Comparison of ENCODE assay signal across 20 cellular contexts in the genomic region with DNA sequence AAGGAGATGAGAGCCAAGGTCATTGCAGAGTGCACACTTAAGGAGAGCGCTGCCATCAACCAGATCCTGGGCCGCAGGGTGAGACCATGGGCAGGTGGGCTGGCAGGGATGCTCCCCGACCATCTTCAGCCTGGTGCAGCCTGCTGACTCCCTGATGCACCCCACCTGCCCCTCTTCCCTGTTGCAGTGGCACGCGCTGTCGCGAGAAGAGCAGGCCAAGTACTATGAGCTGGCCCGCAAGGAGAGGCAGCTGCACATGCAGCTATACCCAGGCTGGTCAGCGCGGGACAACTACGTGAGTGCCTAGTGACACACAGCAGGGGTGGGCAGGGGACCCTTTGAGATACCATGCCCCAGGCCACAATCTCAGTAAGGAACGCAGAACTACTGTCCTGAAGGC. TPM values are rescaled to one million over a fixed set of nuclear protein-coding genes. Genes with fewer than 3 reads are reported as not detected.
A peak's percentile ranks its signal among the peaks of the same experiment; 100 is the strongest.
DNase-seq lines count a peak whose midpoint lies in the region; ATAC-seq and TF ChIP-seq lines count a peak whose summit lies in the region.
"Had no signal": no experiment of that assay in that cellular context is flagged by ENCODE, and none has a peak within 500 bp of the region (broad histone marks: within the 10 kb centered on the region; RNA-seq: fewer than 3 reads in every experiment).

No MANE protein-coding gene starts in this region.

- TF ChIP-seq CTCF in adrenal gland (IDR thresholded peaks at IDR 0.05), result no peak

- H3K4me1 ChIP-seq in adrenal gland (replicated peaks in 1 of 2), result peaks cover 4 to 18% of the 10 kb centered on the region in 2 donors
- peaks cover 17 to 42% of the 10 kb centered on the region in 2 donors for H3K4me1 ChIP-seq in naive thymus-derived CD4-positive, alpha-beta T cell (ENCODE audit: control insufficient read depth in 2 of 2, insufficient read depth in 2 of 2, low read length in 2 of 2)

- POLR2A ChIA-PET in naive thymus-derived CD4-positive, alpha-beta T cell (lab: Charles Lee), result interaction anchor here (0.8 to 48.2 kb wide), 6 partner anchors 10 to 128 kb away, joined by 3 to 1333 read pairs (median 3); no protein-coding TSS in a partner anchor

- H3K36me3 ChIP-seq in adrenal gland (replicated peaks in 1 of 2), result peaks cover 0 to 47% of the 10 kb centered on the region in 2 donors
- H3K36me3 ChIP-seq in naive thymus-derived CD4-positive, alpha-beta T cell (ENCODE audit: control insufficient read depth in 2 of 3, insufficient read depth in 3 of 3, low read length in 3 of 3), result peaks cover 60 to 96% (median 74%) of the 10 kb centered on the region in 3 experiments

- H3K27ac Mint-ChIP-seq in stimulated activated naive CD8-positive, alpha-beta T cell treated with anti-CD3 and anti-CD28 coated beads, Interleukin-15, amount 100 ng/mL, for 72 hours, result peak overlapping the region; percentile 20 to 69
- peak overlapping the region in 7 of 9 donors; percentile 17 to 92 (median 75) for H3K27ac Mint-ChIP-seq in naive thymus-derived CD4-positive, alpha-beta T cell
- H3K27ac Mint-ChIP-seq: activated T-helper 17 cell treated with anti-CD3 and anti-CD28 coated beads, Interleukin-2, amount 50 U/mL, for 72 hours had no signal

- H3K27ac ChIP-seq in adrenal gland, result no peak overlapping the region
- H3K27ac ChIP-seq in naive thymus-derived CD4-positive, alpha-beta T cell (ENCODE audit: low read depth, low read length), result peak overlapping the region; percentile 97
- H3K27ac ChIP-seq: KMS-11, psoas muscle had no signal

- intact Hi-C loops in adrenal gland (cut with DNase I), result loop anchor here (2.0 to 5.0 kb wide), 3 partner anchors 41 to 104 kb away; no protein-coding TSS in a partner anchor
- intact Hi-C loops in naive thymus-derived CD4-positive, alpha-beta T cell (cut with micrococcal nuclease), result no loop called here

- H3K9me3 Mint-ChIP-seq in stimulated activated naive CD8-positive, alpha-beta T cell treated with anti-CD3 and anti-CD28 coated beads, Interleukin-15, amount 100 ng/mL, for 72 hours, result no peaks in the 10 kb centered on the region
- H3K9me3 Mint-ChIP-seq in naive thymus-derived CD4-positive, alpha-beta T cell, result peaks cover 0 to 2% (median 0%) of the 10 kb centered on the region in 11 donors
- H3K9me3 Mint-ChIP-seq: activated T-helper 17 cell treated with anti-CD3 and anti-CD28 coated beads, Interleukin-2, amount 50 U/mL, for 72 hours; brain had no signal

- H3K36me3 Mint-ChIP-seq in naive thymus-derived CD4-positive, alpha-beta T cell, result peaks cover 10 to 61% (median 36%) of the 10 kb centered on the region in 5 donors

- H3K9me3 ChIP-seq in adrenal gland (replicated peaks in 1 of 3), result no peaks in the 10 kb centered on the region
- H3K9me3 ChIP-seq in naive thymus-derived CD4-positive, alpha-beta T cell (ENCODE audit: control insufficient read depth in 2 of 3, low read length in 3 of 3), result no peaks in the 10 kb centered on the region
- H3K9me3 ChIP-seq: psoas muscle had no signal

- CTCF ChIA-PET in naive thymus-derived CD4-positive, alpha-beta T cell (lab: Charles Lee), result interaction anchor here (0.8 to 28.5 kb wide), 6 partner anchors 16 to 116 kb away, joined by 3 to 394 read pairs (median 4); a partner anchor contains a TSS

- DNase-seq in stimulated activated naive CD8-positive, alpha-beta T cell treated with anti-CD3 and anti-CD28 coated beads, Interleukin-15, amount 100 ng/mL, for 72 hours, result peak in 1 of 2 donors; percentile 5
- no peak for DNase-seq in stimulated activated naive CD8-positive, alpha-beta T cell treated with anti-CD3 and anti-CD28 coated beads, Interleukin-15, Interleukin-2, amounts not matched to agents 100 U/mL and 50 U/mL, for 24 hours
- DNase-seq in adrenal gland, result peak in 4 of 7 donors; percentile 7 to 47 (median 16)
- peak in 2 of 9 donors; percentile 6 to 10 for DNase-seq in naive thymus-derived CD4-positive, alpha-beta T cell
- no peak for DNase-seq in EL
- DNase-seq in NCI-H2171 treated with DMSO at 0.1 percent for 48 hours (lab: John Stamatoyannopoulos, UW), result no peak
- DNase-seq in MV-4-11 (lab: John Stamatoyannopoulos, UW), result no peak
- DNase-seq: activated CD4-positive, alpha-beta T cell treated with anti-CD3 and anti-CD28 coated beads for 4 hours; hypothalamus; left colon; NCI-H1105 treated with DMSO at 0.1 percent for 48 hours; NCI-H345; psoas muscle; SIG-M5; T-helper 9 cell had no signal

- no peak overlapping the region for H3K4me3 Mint-ChIP-seq in stimulated activated naive CD8-positive, alpha-beta T cell treated with anti-CD3 and anti-CD28 coated beads, Interleukin-15, amount 100 ng/mL, for 72 hours
- peak overlapping the region in 2 of 10 donors; percentile 7 to 54 for H3K4me3 Mint-ChIP-seq in naive thymus-derived CD4-positive, alpha-beta T cell
- H3K4me3 Mint-ChIP-seq: activated T-helper 17 cell treated with anti-CD3 and anti-CD28 coated beads, Interleukin-2, amount 50 U/mL, for 72 hours; B cell; brain had no signal

- no peak overlapping the region for H3K4me3 ChIP-seq in adrenal gland
- H3K4me3 ChIP-seq in naive thymus-derived CD4-positive, alpha-beta T cell (ENCODE audit: low read length), result no peak overlapping the region
- H3K4me3 ChIP-seq: psoas muscle had no signal

- 92 to 98% (median 96%) methylated on average over 7 to 12 of the region's 12 CpGs; no CpG with 5 or more reads in 1 of the 4 donors for WGBS in adrenal gland, 4 donors

- no peak for ATAC-seq in stimulated activated naive CD8-positive, alpha-beta T cell treated with anti-CD3 and anti-CD28 coated beads, Interleukin-15, amount 100 ng/mL, for 72 hours
- ATAC-seq in stimulated activated naive CD8-positive, alpha-beta T cell treated with anti-CD3 and anti-CD28 coated beads, Interleukin-15, Interleukin-2, amounts not matched to agents 100 U/mL and 50 U/mL, for 24 hours, result no peak
- no peak for ATAC-seq in naive thymus-derived CD4-positive, alpha-beta T cell
- ATAC-seq in GM18907 (IDR thresholded peaks at IDR 0.05; ENCODE audit: unreplicated experiment), result no peak
- ATAC-seq: activated T-helper 17 cell treated with anti-CD3 and anti-CD28 coated beads, Interleukin-2, amount 50 U/mL, for 72 hours; left colon; psoas muscle had no signal

- no peaks in the 10 kb centered on the region for H3K27me3 ChIP-seq in adrenal gland
- H3K27me3 ChIP-seq in naive thymus-derived CD4-positive, alpha-beta T cell (ENCODE audit: control insufficient read depth in 2 of 2, insufficient read depth in 2 of 2, low read length in 2 of 2), result no peaks in the 10 kb centered on the region

- H3K4me1 Mint-ChIP-seq in stimulated activated naive CD8-positive, alpha-beta T cell treated with anti-CD3 and anti-CD28 coated beads, Interleukin-15, amount 100 ng/mL, for 72 hours, result peaks cover 91% of the 10 kb centered on the region
- peaks cover 21 to 69% (median 52%) of the 10 kb centered on the region in 7 donors for H3K4me1 Mint-ChIP-seq in naive thymus-derived CD4-positive, alpha-beta T cell

- no peak for TF ChIP-seq POLR2A in adrenal gland (IDR thresholded peaks at IDR 0.05)

- no peaks in the 10 kb centered on the region for H3K27me3 Mint-ChIP-seq in stimulated activated naive CD8-positive, alpha-beta T cell treated with anti-CD3 and anti-CD28 coated beads, Interleukin-15, amount 100 ng/mL, for 72 hours
- no peaks in the 10 kb centered on the region for H3K27me3 Mint-ChIP-seq in naive thymus-derived CD4-positive, alpha-beta T cell
- H3K27me3 Mint-ChIP-seq: activated T-helper 17 cell treated with anti-CD3 and anti-CD28 coated beads, Interleukin-2, amount 50 U/mL, for 72 hours; B cell; brain had no signal

RNA-seq across cellular contexts. Expression of a gene that starts 28.3 kb away (rescaled TPM):
- 1 to 10 TPM; 6.2 to 9.6 (median 7.6) TPM for total RNA-seq in adrenal gland
- 1 to 10 TPM; 3.9 to 5.4 (median 5.1) TPM for polyA plus RNA-seq in adrenal gland
- total RNA-seq in naive thymus-derived CD4-positive, alpha-beta T cell, result 1,000 to 10,000 TPM in 2 of 5 experiments, 100 to 1,000 TPM in 3; 203 to 1,066 (median 643) TPM
- polyA plus RNA-seq in naive thymus-derived CD4-positive, alpha-beta T cell, result 100 to 1,000 TPM; 356 to 560 TPM

RNA-seq across cellular contexts. Expression of a gene that starts 33.9 kb away (rescaled TPM):
- total RNA-seq in adrenal gland, result 100 to 1,000 TPM; 262 to 522 (median 377) TPM
- 1,000 to 10,000 TPM in 1 of 3 donors, 100 to 1,000 TPM in 2; 121 to 1,485 (median 274) TPM for polyA plus RNA-seq in adrenal gland
- total RNA-seq in naive thymus-derived CD4-positive, alpha-beta T cell, result 100 to 1,000 TPM; 224 to 287 (median 268) TPM
- 1,000 to 10,000 TPM; 1,257 to 1,361 TPM for polyA plus RNA-seq in naive thymus-derived CD4-positive, alpha-beta T cell

Comparison
In these comparisons a context has a peak if more than half of its experiments do, and no peak if none do; other contexts are left out.
1. DNase-seq: peak in adrenal gland (4 of 7); none in stimulated activated naive CD8-positive, alpha-beta T cell treated with anti-CD3 and anti-CD28 coated beads, Interleukin-15, Interleukin-2, amounts not matched to agents 100 U/mL and 50 U/mL, for 24 hours (single experiment), EL (single experiment), NCI-H2171 treated with DMSO at 0.1 percent for 48 hours (single experiment) and MV-4-11 (single experiment).
2. RNA of a gene that starts 28.3 kb away (total RNA-seq): 203 to 1,066 TPM in naive thymus-derived CD4-positive, alpha-beta T cell; 6.2 to 9.6 TPM in adrenal gland; every median in the first group is over 10 times any median in the second.
3. intact Hi-C loops: an anchor here in adrenal gland (2.0 to 5.0 kb wide); none called in naive thymus-derived CD4-positive, alpha-beta T cell.